4 cellular contexts compared by ENCODE assay signal in genomic region chr1:144014528-144014927, GRCh38. TPM values are rescaled to one million over a fixed set of nuclear protein-coding genes. Genes with fewer than 3 reads are reported as not detected.
"Had no signal": no experiment of that assay in that cellular context is flagged by ENCODE, and none has a peak within 500 bp of the region (broad histone marks: within the 10 kb centered on the region; RNA-seq: fewer than 3 reads in every experiment).

No MANE protein-coding gene starts in this region.

RNA-seq across cellular contexts. Expression of gene FAM72C, which starts 42.7 kb away (rescaled TPM):
- total RNA-seq: aorta, bronchial epithelial cell, cardiac septum, chondrocyte had no signal
